Comparison of ENCODE assay signal across 34 cellular contexts in the genomic region with DNA sequence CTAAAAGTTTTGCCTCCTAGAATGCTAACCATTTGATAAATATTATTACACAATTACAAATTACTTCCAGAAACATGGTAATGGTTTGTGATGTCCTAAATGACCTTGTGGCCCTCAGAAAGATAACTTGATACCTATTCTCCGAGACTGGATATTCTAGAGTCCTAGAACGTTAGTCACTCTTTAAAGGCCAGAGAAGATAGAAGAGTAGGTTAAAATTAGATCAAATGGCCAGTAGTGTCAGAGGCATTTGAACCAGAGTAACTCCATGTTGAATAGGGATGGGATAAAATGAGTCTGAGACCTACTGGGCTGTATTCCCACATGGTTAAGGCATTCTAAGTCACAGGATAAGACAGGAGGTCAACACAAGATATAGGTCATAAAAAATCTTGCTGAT.
"Had no signal": no experiment of that assay in that cellular context is flagged by ENCODE, and none has a peak within 500 bp of the region (broad histone marks: within the 10 kb centered on the region; RNA-seq: fewer than 3 reads in every experiment).

No MANE protein-coding gene starts in this region.

- H3K9ac ChIP-seq: KMS-11 had no signal

- DNase-seq: Karpas-422, Kasumi-1, KG1, MG63, MM.1S, MV-4-11, NCI-H1048, NCI-H1092, NCI-H1092 treated with DMSO at 0.1 percent for 48 hours, NCI-H1105, NCI-H1105 treated with DMSO at 0.1 percent for 48 hours, NCI-H1417, NCI-H1417 treated with DMSO at 0.1 percent for 48 hours, NCI-H1436, NCI-H1436 treated with DMSO at 0.1 percent for 48 hours, NCI-H146, NCI-H1694, NCI-H1694 treated with DMSO at 0.1 percent for 48 hours, NCI-H187, NCI-H187 treated with DMSO at 0.1 percent for 48 hours, NCI-H1930, NCI-H2029, NCI-H2029 treated with DMSO at 0.1 percent for 48 hours, NCI-H2081, NCI-H2081 treated with DMSO at 0.1 percent for 48 hours, NCI-H2107, NCI-H2171, NCI-H2171 treated with DMSO at 0.1 percent for 48 hours, NCI-H2227 treated with DMSO at 0.1 percent for 48 hours, NCI-H226, NCI-H345, NCI-H446, NCI-H446 treated with DMSO at 0.1 percent for 48 hours had no signal

- H3K36me3 ChIP-seq: MG63 had no signal

- H3K9me3 ChIP-seq: MG63 had no signal

- H3K4me2 ChIP-seq: KMS-11 had no signal

- H3K4me3 ChIP-seq: MG63 had no signal

- H3K27me3 ChIP-seq: MG63 had no signal

- H3K27ac ChIP-seq: KMS-11 had no signal
